Comparison of ENCODE assay signal across 27 cellular contexts in the genomic region with DNA sequence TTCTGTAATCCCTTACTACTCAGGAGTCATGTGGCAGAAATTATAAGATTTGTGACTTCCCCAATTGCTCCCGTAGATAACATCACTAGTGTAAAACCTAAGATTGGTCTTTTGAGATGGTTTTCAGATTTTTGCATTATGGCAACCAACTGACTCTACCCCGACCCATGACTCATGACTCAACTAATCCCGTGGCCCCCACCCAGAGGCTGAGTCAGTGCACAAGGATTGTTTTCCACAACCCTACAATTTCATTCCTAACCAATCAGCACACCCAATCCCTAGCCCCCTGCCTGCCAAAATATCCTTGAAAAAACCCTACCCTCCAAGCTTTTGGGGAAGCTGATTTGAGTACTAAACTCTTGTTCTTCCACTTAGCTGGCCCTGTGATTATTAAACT.
DNase-seq lines count a peak whose midpoint lies in the region; ATAC-seq and TF ChIP-seq lines count a peak whose summit lies in the region.
"Had no signal": no experiment of that assay in that cellular context is flagged by ENCODE, and none has a peak within 500 bp of the region (broad histone marks: within the 10 kb centered on the region; RNA-seq: fewer than 3 reads in every experiment).

No MANE protein-coding gene starts in this region.

- DNase-seq in activated naive CD8-positive, alpha-beta T cell treated with anti-CD3 and anti-CD28 coated beads, Interleukin-2, amount 50 U/mL, for 24 hours, result no peak
- DNase-seq in activated naive CD8-positive, alpha-beta T cell treated with anti-CD3 and anti-CD28 coated beads for 36 hours, result no peak
- DNase-seq in M059J (ENCODE audit: low read depth), result peak; percentile 68
- peak; percentile 79 for DNase-seq in fibroblast of mammary gland (ENCODE audit: low read depth)
- no peak for DNase-seq in HK-2 (ENCODE audit: unreplicated experiment)
- no peak for DNase-seq in H7
- no peak for DNase-seq in left ventricle myocardium inferior
- DNase-seq: activated CD4-positive, alpha-beta T cell treated with anti-CD3 and anti-CD28 coated beads, Interleukin-2, amount 50 U/mL, for 1 hour; Caco-2; caudate nucleus; dermis blood vessel endothelial cell; DMS79; KG1; left colon; naive B cell; NCI-H187 treated with DMSO at 0.1 percent for 48 hours; NCI-H226; NCI-H774; small intestine; stimulated activated CD4-positive, alpha-beta T cell treated with anti-CD3 and anti-CD28 coated beads, Interleukin-2, amount 100 ng/mL, for 24 hours; upper lobe of right lung had no signal

- H3K36me3 Mint-ChIP-seq in activated naive CD8-positive, alpha-beta T cell treated with anti-CD3 and anti-CD28 coated beads, Interleukin-2, amount 50 U/mL, for 24 hours (ENCODE audit: low read depth), result peaks cover 1% of the 10 kb centered on the region
- H3K36me3 Mint-ChIP-seq in activated naive CD8-positive, alpha-beta T cell treated with anti-CD3 and anti-CD28 coated beads for 36 hours, result peaks cover 2% of the 10 kb centered on the region

- H3K4me1 ChIP-seq in left ventricle myocardium inferior, result peaks cover 5% of the 10 kb centered on the region
- H3K4me1 ChIP-seq: Caco-2, upper lobe of right lung had no signal

- H3K27me3 ChIP-seq in H7 (ENCODE audit: control insufficient read depth, insufficient read depth, low read length), result peaks cover 4% of the 10 kb centered on the region; the same call in 1 of the 2 replicates
- no peaks in the 10 kb centered on the region for H3K27me3 ChIP-seq in left ventricle myocardium inferior (ENCODE audit: low read depth)
- H3K27me3 ChIP-seq: upper lobe of right lung had no signal

- no peaks in the 10 kb centered on the region for H3K27me3 Mint-ChIP-seq in activated naive CD8-positive, alpha-beta T cell treated with anti-CD3 and anti-CD28 coated beads, Interleukin-2, amount 50 U/mL, for 24 hours
- no peaks in the 10 kb centered on the region for H3K27me3 Mint-ChIP-seq in activated naive CD8-positive, alpha-beta T cell treated with anti-CD3 and anti-CD28 coated beads for 36 hours
- H3K27me3 Mint-ChIP-seq: activated naive CD4-positive, alpha-beta T cell treated with anti-CD3 and anti-CD28 coated beads, Interleukin-2, amount 50 U/mL, for 24 hours; naive B cell had no signal

- peaks cover 7% of the 10 kb centered on the region for H3K9me3 ChIP-seq in left ventricle myocardium inferior (replicated peaks)
- H3K9me3 ChIP-seq: Caco-2, upper lobe of right lung had no signal

- no peak for ATAC-seq in activated naive CD8-positive, alpha-beta T cell treated with anti-CD3 and anti-CD28 coated beads, Interleukin-2, amount 50 U/mL, for 24 hours
- ATAC-seq in HG02840 (IDR thresholded peaks at IDR 0.05; ENCODE audit: low FRiP score, unreplicated experiment), result no peak
- ATAC-seq: A549, left colon, SK-N-SH treated with all-trans-retinoic acid at 6 μM for 48 hours, upper lobe of right lung had no signal

- H3K4me3 ChIP-seq in fibroblast of mammary gland (ENCODE audit: control insufficient read depth, low read depth, low read length), result no peak overlapping the region
- H3K4me3 ChIP-seq in H7 (ENCODE audit: insufficient read depth, low read depth, low read length), result no peak overlapping the region
- H3K4me3 ChIP-seq in left ventricle myocardium inferior, result no peak overlapping the region
- H3K4me3 ChIP-seq: A549, HAP-1, upper lobe of right lung had no signal

- no peak overlapping the region for H3K27ac ChIP-seq in left ventricle myocardium inferior (replicated peaks)
- H3K27ac ChIP-seq: A549, upper lobe of right lung had no signal

- TF ChIP-seq CTCF in fibroblast of mammary gland (conservative IDR thresholded peaks at IDR 0.05; ENCODE audit: control insufficient read depth, insufficient read depth, low read depth, low read length) (no peak), left ventricle myocardium inferior (IDR thresholded peaks at IDR 0.05; ENCODE audit: borderline replicate concordance) (no peak)

- intact Hi-C loops in left ventricle myocardium inferior (cut with micrococcal nuclease), result no loop called here

- peaks cover 20% of the 10 kb centered on the region for H3K4me1 Mint-ChIP-seq in activated naive CD8-positive, alpha-beta T cell treated with anti-CD3 and anti-CD28 coated beads, Interleukin-2, amount 50 U/mL, for 24 hours
- peaks cover 9% of the 10 kb centered on the region for H3K4me1 Mint-ChIP-seq in activated naive CD8-positive, alpha-beta T cell treated with anti-CD3 and anti-CD28 coated beads for 36 hours
- H3K4me1 Mint-ChIP-seq: naive B cell had no signal

- H3K4me3 Mint-ChIP-seq in activated naive CD8-positive, alpha-beta T cell treated with anti-CD3 and anti-CD28 coated beads, Interleukin-2, amount 50 U/mL, for 24 hours, result no peak overlapping the region
- no peak overlapping the region for H3K4me3 Mint-ChIP-seq in activated naive CD8-positive, alpha-beta T cell treated with anti-CD3 and anti-CD28 coated beads for 36 hours
- H3K4me3 Mint-ChIP-seq: activated naive CD4-positive, alpha-beta T cell treated with anti-CD3 and anti-CD28 coated beads, Interleukin-2, amount 50 U/mL, for 24 hours; T-helper 2 cell treated with Interferon-gamma antibody and Interleukin-4, amounts not matched to agents 5 μg/mL and 100 μg/mL, for 36 hours had no signal

- H3K27ac Mint-ChIP-seq in activated naive CD8-positive, alpha-beta T cell treated with anti-CD3 and anti-CD28 coated beads, Interleukin-2, amount 50 U/mL, for 24 hours, result peak overlapping the region; percentile 65
- H3K27ac Mint-ChIP-seq in activated naive CD8-positive, alpha-beta T cell treated with anti-CD3 and anti-CD28 coated beads for 36 hours, result no peak overlapping the region

- H3K36me3 ChIP-seq in H7 (replicated peaks; ENCODE audit: control insufficient read depth, insufficient read depth, low read length) (no peaks in the 10 kb centered on the region), left ventricle myocardium inferior (no peaks in the 10 kb centered on the region)
- H3K36me3 ChIP-seq: HAP-1, upper lobe of right lung had no signal

- H3K9me3 Mint-ChIP-seq in activated naive CD8-positive, alpha-beta T cell treated with anti-CD3 and anti-CD28 coated beads, Interleukin-2, amount 50 U/mL, for 24 hours, result peaks cover 5% of the 10 kb centered on the region
- peaks cover 5% of the 10 kb centered on the region for H3K9me3 Mint-ChIP-seq in activated naive CD8-positive, alpha-beta T cell treated with anti-CD3 and anti-CD28 coated beads for 36 hours
- H3K9me3 Mint-ChIP-seq: activated naive CD4-positive, alpha-beta T cell treated with anti-CD3 and anti-CD28 coated beads, Interleukin-2, amount 50 U/mL, for 24 hours had no signal

Comparison
In these comparisons a context has a peak if more than half of its experiments do, and no peak if none do; other contexts are left out.
1. DNase-seq: peak in M059J (single experiment) and fibroblast of mammary gland (single experiment); none in activated naive CD8-positive, alpha-beta T cell treated with anti-CD3 and anti-CD28 coated beads, Interleukin-2, amount 50 U/mL, for 24 hours (single experiment), activated naive CD8-positive, alpha-beta T cell treated with anti-CD3 and anti-CD28 coated beads for 36 hours (single experiment), HK-2 (single experiment), H7 (single experiment) and left ventricle myocardium inferior (single experiment).